In the genomic region with DNA sequence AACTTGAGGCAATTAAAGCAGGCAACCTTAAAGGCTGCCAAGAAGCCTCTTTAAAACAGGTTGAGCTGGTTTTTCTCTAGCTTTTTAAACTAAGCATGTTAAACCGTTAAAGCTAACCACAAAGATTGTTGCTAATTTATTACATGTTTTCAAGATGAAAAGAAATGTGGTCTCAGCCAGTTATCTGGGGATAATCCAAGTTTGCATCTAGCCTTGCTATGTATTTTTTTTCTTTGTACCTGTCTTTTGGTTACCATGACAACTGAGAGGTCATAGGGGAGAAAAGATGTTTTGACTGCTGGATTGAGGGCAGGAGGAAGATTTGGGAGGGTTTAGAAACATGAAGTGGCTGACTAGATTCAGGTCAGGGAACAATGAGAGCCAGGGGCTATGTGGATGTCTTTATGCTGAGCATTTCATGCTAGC, we compare ENCODE assay signal across 1 cellular context.
TF ChIP-seq lines count a peak whose summit lies in the region.

No MANE protein-coding gene starts in this region.

TF ChIP-seq in HepG2, 621 proteins besides CTCF, POLR2A, EP300 and RAD21:
- TF ChIP-seq, protein P1, sequence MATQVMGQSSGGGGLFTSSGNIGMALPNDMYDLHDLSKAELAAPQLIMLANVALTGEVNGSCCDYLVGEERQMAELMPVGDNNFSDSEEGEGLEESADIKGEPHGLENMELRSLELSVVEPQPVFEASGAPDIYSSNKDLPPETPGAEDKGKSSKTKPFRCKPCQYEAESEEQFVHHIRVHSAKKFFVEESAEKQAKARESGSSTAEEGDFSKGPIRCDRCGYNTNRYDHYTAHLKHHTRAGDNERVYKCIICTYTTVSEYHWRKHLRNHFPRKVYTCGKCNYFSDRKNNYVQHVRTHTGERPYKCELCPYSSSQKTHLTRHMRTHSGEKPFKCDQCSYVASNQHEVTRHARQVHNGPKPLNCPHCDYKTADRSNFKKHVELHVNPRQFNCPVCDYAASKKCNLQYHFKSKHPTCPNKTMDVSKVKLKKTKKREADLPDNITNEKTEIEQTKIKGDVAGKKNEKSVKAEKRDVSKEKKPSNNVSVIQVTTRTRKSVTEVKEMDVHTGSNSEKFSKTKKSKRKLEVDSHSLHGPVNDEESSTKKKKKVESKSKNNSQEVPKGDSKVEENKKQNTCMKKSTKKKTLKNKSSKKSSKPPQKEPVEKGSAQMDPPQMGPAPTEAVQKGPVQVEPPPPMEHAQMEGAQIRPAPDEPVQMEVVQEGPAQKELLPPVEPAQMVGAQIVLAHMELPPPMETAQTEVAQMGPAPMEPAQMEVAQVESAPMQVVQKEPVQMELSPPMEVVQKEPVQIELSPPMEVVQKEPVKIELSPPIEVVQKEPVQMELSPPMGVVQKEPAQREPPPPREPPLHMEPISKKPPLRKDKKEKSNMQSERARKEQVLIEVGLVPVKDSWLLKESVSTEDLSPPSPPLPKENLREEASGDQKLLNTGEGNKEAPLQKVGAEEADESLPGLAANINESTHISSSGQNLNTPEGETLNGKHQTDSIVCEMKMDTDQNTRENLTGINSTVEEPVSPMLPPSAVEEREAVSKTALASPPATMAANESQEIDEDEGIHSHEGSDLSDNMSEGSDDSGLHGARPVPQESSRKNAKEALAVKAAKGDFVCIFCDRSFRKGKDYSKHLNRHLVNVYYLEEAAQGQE (IDR thresholded peaks at IDR 0.05; ENCODE audit: borderline replicate concordance in 1 of 2, low read depth in 1 of 2, low read length in 2 of 2), result no peak
- peak; percentile 47; the same call in 1 of the 2 replicates for TF ChIP-seq RFX1 (IDR thresholded peaks at IDR 0.05)
